ENCODE assay signal across 21 cellular contexts in the genomic region with DNA sequence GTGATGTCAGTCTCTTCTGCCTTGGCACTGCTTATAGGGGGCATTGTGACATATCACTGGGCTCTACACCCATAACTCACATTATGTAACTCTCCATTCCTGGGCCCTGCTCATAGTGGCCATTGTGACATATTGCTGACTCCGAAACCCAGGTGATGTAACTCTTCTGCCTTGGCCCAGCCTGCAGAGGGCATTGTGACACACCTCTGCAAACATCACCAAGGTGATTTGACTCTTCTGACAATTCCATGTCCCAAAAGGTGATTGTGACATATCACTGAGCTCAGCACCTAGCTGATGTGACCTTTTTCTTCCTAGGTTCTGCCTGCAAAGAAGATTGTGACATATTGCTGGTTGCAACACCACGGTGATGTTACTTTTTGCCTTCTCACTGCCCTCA.
"Had no signal": no experiment of that assay in that cellular context is flagged by ENCODE, and none has a peak within 500 bp of the region (broad histone marks: within the 10 kb centered on the region; RNA-seq: fewer than 3 reads in every experiment).

No MANE protein-coding gene starts in this region.

- H3K27me3 Mint-ChIP-seq: activated CD4-positive, alpha-beta memory T cell treated with anti-CD3 and anti-CD28 coated beads, Interleukin-2, amount 10 ng/mL, durations not matched to agents 7 days and 5 days; activated T-cell treated with anti-CD3 and anti-CD28 coated beads, Interleukin-2, amount 50 U/mL, for 24 hours; progenitor cell of endocrine pancreas had no signal

- H3K4me3 Mint-ChIP-seq: activated CD4-positive, alpha-beta memory T cell treated with anti-CD3 and anti-CD28 coated beads, Interleukin-2, amount 10 ng/mL, durations not matched to agents 7 days and 5 days; activated T-cell treated with anti-CD3 and anti-CD28 coated beads, Interleukin-2, amount 50 U/mL, for 24 hours; mesothelial cell of epicardium had no signal

- H3K9me3 Mint-ChIP-seq: activated naive CD4-positive, alpha-beta T cell treated with anti-CD3 and anti-CD28 coated beads, Interleukin-2, amount 50 U/mL, for 72 hours; activated T-cell treated with anti-CD3 and anti-CD28 coated beads, Interleukin-2, amount 50 U/mL, for 24 hours had no signal

- H3K9me3 ChIP-seq: body of pancreas, right atrium auricular region, tibial nerve had no signal

- H3K36me3 Mint-ChIP-seq: activated naive CD4-positive, alpha-beta T cell treated with anti-CD3 and anti-CD28 coated beads, Interleukin-2, amount 50 U/mL, for 72 hours had no signal

- ATAC-seq: body of pancreas, foreskin keratinocyte had no signal

- H3K27me3 ChIP-seq: body of pancreas, foreskin keratinocyte, right atrium auricular region, tibial nerve had no signal

- H3K36me3 ChIP-seq: right atrium auricular region, tibial nerve, WERI-Rb-1 had no signal

- H3K4me1 ChIP-seq: body of pancreas, foreskin keratinocyte, right atrium auricular region, tibial nerve had no signal

- H3K4me3 ChIP-seq: body of pancreas, coronary artery, right atrium auricular region, skin epidermis, tibial nerve had no signal

- H3K27ac ChIP-seq: body of pancreas, coronary artery, foreskin keratinocyte, right atrium auricular region, skin epidermis, tibial nerve, WERI-Rb-1 had no signal

- DNase-seq: activated CD4-positive, alpha-beta memory T cell treated with anti-CD3 and anti-CD28 coated beads, Interleukin-2, amount 10 ng/mL, durations not matched to agents 7 days and 5 days; activated CD4-positive, alpha-beta T cell treated with anti-CD3 and anti-CD28 coated beads for 4 hours; activated effector memory CD4-positive, alpha-beta T cell treated with anti-CD3 and anti-CD28 coated beads, Interleukin-2, amount 50 U/mL, for 16 hours; activated T-cell treated with anti-CD3 and anti-CD28 coated beads, Interleukin-2, amount 50 U/mL, for 24 hours; body of pancreas; central memory CD4-positive, alpha-beta T cell; effector CD4-positive, alpha-beta T cell; foreskin keratinocyte; glutamatergic neuron; hypothalamus; stimulated activated CD4-positive, alpha-beta T cell treated with anti-CD3 and anti-CD28 coated beads, Interleukin-15, amount 100 ng/mL, for 24 hours; stimulated activated CD4-positive, alpha-beta T cell treated with anti-CD3 and anti-CD28 coated beads, Interleukin-4, amount 100 ng/mL, for 1 hour; stimulated activated naive CD4-positive, alpha-beta T cell; WERI-Rb-1 had no signal

- H3K4me1 Mint-ChIP-seq: activated CD4-positive, alpha-beta memory T cell treated with anti-CD3 and anti-CD28 coated beads, Interleukin-2, amount 10 ng/mL, durations not matched to agents 7 days and 5 days; mesothelial cell of epicardium had no signal

- H3K27ac Mint-ChIP-seq: activated CD4-positive, alpha-beta memory T cell treated with anti-CD3 and anti-CD28 coated beads, Interleukin-2, amount 10 ng/mL, durations not matched to agents 7 days and 5 days; activated naive CD4-positive, alpha-beta T cell treated with anti-CD3 and anti-CD28 coated beads, Interleukin-2, amount 50 U/mL, for 72 hours; activated T-cell treated with anti-CD3 and anti-CD28 coated beads, Interleukin-2, amount 50 U/mL, for 24 hours; mesothelial cell of epicardium; progenitor cell of endocrine pancreas had no signal
